In genomic region chr10:84156768-84157167, GRCh38 we compare ENCODE assay signal across 8 cellular contexts.
DNase-seq lines count a peak whose midpoint lies in the region; ATAC-seq and TF ChIP-seq lines count a peak whose summit lies in the region.

No MANE protein-coding gene starts in this region.

- H3K4me3 ChIP-seq in cardiac fibroblast (replicated peaks in 1 of 2; ENCODE audit: low read depth in 2 of 2, low read length in 2 of 2): no peak overlapping the region

- peak; percentile 60 for DNase-seq in activated CD4-positive, alpha-beta T cell treated with anti-CD3 and anti-CD28 coated beads for 48 hours
- no peak for DNase-seq in activated CD4-positive, alpha-beta T cell treated with anti-CD3 and anti-CD28 coated beads, Interleukin-2, amount 50 U/mL, for 1 hour
- DNase-seq in NOMO-1 (lab: John Stamatoyannopoulos, UW; ENCODE audit: unreplicated experiment in 2 of 2) (peak; percentile 88 to 97), cardiac fibroblast (ENCODE audit: low read depth in 2 of 2) (peak; percentile 9 to 36), anterior cingulate cortex (lab: John Stamatoyannopoulos, UW) (no peak)
- peak; percentile 34 to 54 for DNase-seq in stimulated activated CD8-positive, alpha-beta memory T cell treated with anti-CD3 and anti-CD28 coated beads, Interleukin-7, amount 100 ng/mL, for 4 hours (ENCODE audit: low read depth in 2 of 2)

- ATAC-seq in HG02642 (IDR thresholded peaks at IDR 0.05; ENCODE audit: poor library complexity, unreplicated experiment) (no peak), HG03039 (IDR thresholded peaks at IDR 0.05; ENCODE audit: unreplicated experiment) (no peak)

- TF ChIP-seq CTCF in cardiac fibroblast (IDR thresholded peaks at IDR 0.05; ENCODE audit: low read depth, low read length): no peak

Comparison
In these comparisons a context has a peak if more than half of its experiments do, and no peak if none do; other contexts are left out.
1. DNase-seq: peak in activated CD4-positive, alpha-beta T cell treated with anti-CD3 and anti-CD28 coated beads for 48 hours (single experiment), NOMO-1 (2 of 2), cardiac fibroblast (2 of 2) and stimulated activated CD8-positive, alpha-beta memory T cell treated with anti-CD3 and anti-CD28 coated beads, Interleukin-7, amount 100 ng/mL, for 4 hours (2 of 2); none in activated CD4-positive, alpha-beta T cell treated with anti-CD3 and anti-CD28 coated beads, Interleukin-2, amount 50 U/mL, for 1 hour (single experiment) and anterior cingulate cortex (0 of 58).